ENCODE assay signal across 1 cellular context in genomic region chr11:22192642-22193347, GRCh38.
TF ChIP-seq lines count a peak whose summit lies in the region.

Gene ANO5 (plus strand): TSS chr11:22193085. CDS start chr11:22193493, 408 bp downstream.

TF ChIP-seq in HepG2, 621 proteins besides CTCF, POLR2A, EP300 and RAD21 (continued from another document):
- TF ChIP-seq ZNF574 (CRISPR knock-in tag; IDR thresholded peaks at IDR 0.05) (peak; percentile 16; the same call in 1 of the 2 replicates), IKZF4 (CRISPR knock-in tag; IDR thresholded peaks at IDR 0.05; ENCODE audit: borderline replicate concordance, low read depth, not compliant biosample characterization) (no peak), ZNF687 (CRISPR knock-in tag; IDR thresholded peaks at IDR 0.05) (peak; percentile 43; the same call in 1 of the 2 replicates), MIER2 (CRISPR knock-in tag; IDR thresholded peaks at IDR 0.05) (no peak), POGK (CRISPR knock-in tag; conservative IDR thresholded peaks at IDR 0.05) (peak; percentile 99), AFF4 (CRISPR knock-in tag; IDR thresholded peaks at IDR 0.05) (no peak), NR2F1 (CRISPR knock-in tag; IDR thresholded peaks at IDR 0.05) (no peak), TBX2 (CRISPR knock-in tag; IDR thresholded peaks at IDR 0.05; ENCODE audit: borderline replicate concordance) (no peak), SRSF4 (IDR thresholded peaks at IDR 0.05; ENCODE audit: low read depth, low read length, poor library complexity, severe bottlenecking) (no peak), ZNF747 (CRISPR knock-in tag; IDR thresholded peaks at IDR 0.05; ENCODE audit: borderline replicate concordance) (no peak), ZFP91 (CRISPR knock-in tag; IDR thresholded peaks at IDR 0.05; ENCODE audit: borderline replicate concordance) (peak; percentile 37; the same call in 1 of the 2 replicates), ZNF33B (CRISPR knock-in tag; IDR thresholded peaks at IDR 0.05) (no peak), ZNF263 (CRISPR knock-in tag; IDR thresholded peaks at IDR 0.05) (peak; percentile 73), NKX3-1 (CRISPR knock-in tag; IDR thresholded peaks at IDR 0.05) (no peak), ZBED4 (CRISPR knock-in tag; IDR thresholded peaks at IDR 0.05; ENCODE audit: borderline replicate concordance) (no peak), KDM5A (IDR thresholded peaks at IDR 0.05; ENCODE audit: borderline replicate concordance, low read length) (no peak), FIP1L1 (IDR thresholded peaks at IDR 0.05; ENCODE audit: borderline replicate concordance, insufficient read depth, low read depth, low read length) (no peak), SP140L (CRISPR knock-in tag; IDR thresholded peaks at IDR 0.05; ENCODE audit: borderline replicate concordance) (no peak), ZFX (CRISPR knock-in tag; IDR thresholded peaks at IDR 0.05; ENCODE audit: low read depth) (0 out of 2 replicates have a peak, but pooled peaks have one; percentile 19), ZNF577 (CRISPR knock-in tag; IDR thresholded peaks at IDR 0.05; ENCODE audit: borderline replicate concordance, low read depth) (no peak), GATAD2A (CRISPR knock-in tag; IDR thresholded peaks at IDR 0.05) (no peak), SNAPC2 (CRISPR knock-in tag; IDR thresholded peaks at IDR 0.05) (no peak), ZNF782 (CRISPR knock-in tag; IDR thresholded peaks at IDR 0.05; ENCODE audit: borderline replicate concordance) (no peak), GABPB1 (CRISPR knock-in tag; IDR thresholded peaks at IDR 0.05) (peak; percentile 15; the same call in 1 of the 2 replicates), ZNF580 (CRISPR knock-in tag; IDR thresholded peaks at IDR 0.05; ENCODE audit: borderline replicate concordance, low read depth) (no peak), ATF7-NPFF (CRISPR knock-in tag; IDR thresholded peaks at IDR 0.05; ENCODE audit: low read depth) (peak; percentile 25; the same call in 1 of the 2 replicates), ZZZ3 (CRISPR knock-in tag; IDR thresholded peaks at IDR 0.05; ENCODE audit: borderline replicate concordance) (no peak), FOXK1 (CRISPR knock-in tag; IDR thresholded peaks at IDR 0.05; ENCODE audit: borderline replicate concordance, low read depth) (no peak), ZNF333 (CRISPR knock-in tag; IDR thresholded peaks at IDR 0.05; ENCODE audit: borderline replicate concordance) (no peak), MTF1 (CRISPR knock-in tag; IDR thresholded peaks at IDR 0.05) (no peak), ZNF549 (CRISPR knock-in tag; IDR thresholded peaks at IDR 0.05) (no peak), ZSCAN31 (CRISPR knock-in tag; IDR thresholded peaks at IDR 0.05; ENCODE audit: low read depth) (no peak), NFKB2 (CRISPR knock-in tag; IDR thresholded peaks at IDR 0.05; ENCODE audit: borderline replicate concordance) (no peak), TBX3 (IDR thresholded peaks at IDR 0.05; ENCODE audit: borderline replicate concordance) (no peak), ARNT (IDR thresholded peaks at IDR 0.05) (no peak), KDM2A (CRISPR knock-in tag; IDR thresholded peaks at IDR 0.05; ENCODE audit: borderline replicate concordance, low read depth) (peak; percentile 17; the same call in 1 of the 2 replicates), HNF4A (CRISPR knock-in tag; IDR thresholded peaks at IDR 0.05) (no peak), HMG20B (CRISPR knock-in tag; conservative IDR thresholded peaks at IDR 0.05) (no peak), MYNN (CRISPR knock-in tag; IDR thresholded peaks at IDR 0.05; ENCODE audit: low read depth) (no peak)
